In the genomic region with DNA sequence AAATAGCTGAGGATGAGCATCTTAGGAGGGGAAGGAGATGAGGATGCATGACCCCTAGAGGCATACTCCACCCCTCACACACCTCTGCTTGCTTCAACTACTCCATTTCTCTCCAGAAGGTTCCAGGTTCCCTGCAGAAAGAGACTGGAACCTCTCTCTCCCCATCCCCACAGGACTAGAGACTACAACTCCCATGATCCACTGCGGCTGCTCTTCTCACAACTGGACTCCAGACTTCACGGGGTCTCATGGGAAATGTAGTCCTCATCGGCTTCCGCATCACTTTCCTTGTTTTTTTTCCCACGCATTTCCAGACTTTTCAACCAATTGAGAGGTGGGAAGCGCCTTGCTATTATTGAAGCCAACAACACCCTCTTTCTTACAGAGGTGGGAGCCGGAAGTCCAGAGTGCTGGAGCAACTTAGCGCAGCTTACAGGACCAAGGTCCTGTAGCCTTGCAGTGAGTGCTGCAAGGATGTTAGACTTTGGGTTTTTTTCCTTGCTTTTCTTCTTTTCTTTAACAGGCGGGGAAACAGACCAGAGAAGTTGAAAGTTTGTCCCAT, we compare ENCODE assay signal across 8 cellular contexts. TPM values are rescaled to one million over a fixed set of nuclear protein-coding genes. Genes with fewer than 3 reads are reported as not detected.
DNase-seq lines count a peak whose midpoint lies in the region; ATAC-seq and TF ChIP-seq lines count a peak whose summit lies in the region.

No MANE protein-coding gene starts in this region.

- peaks cover 26 to 40% (median 39%) of the 10 kb centered on the region in 3 donors for H3K4me1 Mint-ChIP-seq in T-cell

- POLR2A ChIA-PET in T-cell (lab: Charles Lee), result no interaction called here

- peaks cover 60 to 67% of the 10 kb centered on the region in 2 donors for H3K27me3 Mint-ChIP-seq in T-cell

- 3% methylated on average over 9 of the region's 9 CpGs for WGBS in urinary bladder

- no peaks in the 10 kb centered on the region for H3K36me3 Mint-ChIP-seq in T-cell

- ATAC-seq in T-cell (replicated peaks in 1 of 4) (peak; percentile 84 to 90 (median 88)), left cardiac atrium (peak; percentile 79 to 86)

- peaks cover 0 to 5% (median 0%) of the 10 kb centered on the region in 3 donors for H3K9me3 Mint-ChIP-seq in T-cell

- no peak overlapping the region for H3K27ac ChIP-seq in urinary bladder (ENCODE audit: low read depth)

- peak overlapping the region; percentile 6 for H3K4me3 ChIP-seq in urinary bladder (ENCODE audit: low read depth, low read length)

- no peak for TF ChIP-seq CTCF in GM13977 (IDR thresholded peaks at IDR 0.05; ENCODE audit: extremely low read depth, insufficient read depth, missing control alignments)

- CTCF ChIA-PET in T-cell (lab: Charles Lee), result interaction anchor here (0.6 kb wide), 3 partner anchors 40 to 1608 kb away, joined by 3 read pairs; no protein-coding TSS in a partner anchor

- H3K4me3 Mint-ChIP-seq in T-cell, result peak overlapping the region; percentile 63 to 75 (median 72)

- peak; percentile 87 for DNase-seq in DMS 273 (lab: John Stamatoyannopoulos, UW; ENCODE audit: unreplicated experiment)
- peak; percentile 96 for DNase-seq in M059J (ENCODE audit: low read depth)
- peak; percentile 34 to 77 (median 58) for DNase-seq in T-cell
- peak in 52 of 56 donors; percentile 5 to 91 (median 65) for DNase-seq in amygdala (lab: John Stamatoyannopoulos, UW)
- DNase-seq in left cardiac atrium, result peak; percentile 88
- peak; percentile 55 to 96 (median 82) for DNase-seq in posterior cingulate gyrus
- no peak for DNase-seq in GM13977 (ENCODE audit: low spot score)

- no peaks in the 10 kb centered on the region for H3K36me3 ChIP-seq in urinary bladder (ENCODE audit: insufficient read depth)

- peak overlapping the region in 1 of 2 donors; percentile 36 for H3K27ac Mint-ChIP-seq in T-cell

- no peaks in the 10 kb centered on the region for H3K4me1 ChIP-seq in urinary bladder (ENCODE audit: insufficient read depth)

- intact Hi-C loops in left cardiac atrium (cut with DNase I) (no loop called here), posterior cingulate gyrus (cut with DNase I) (loop anchor here (1.0 kb wide), 1 partner anchor 69 kb away; no protein-coding TSS in a partner anchor)

- in situ Hi-C loops in GM13977 (cut with MboI; ENCODE audit: low pct_unique_long_range_greater_than_20kb, low sequenced_read_pairs, unreplicated experiment), result no loop called here

RNA-seq across cellular contexts. Expression of a gene that starts 13.9 kb away (rescaled TPM):
- total RNA-seq in M059J (2014; rRNA removed; shearing (Covaris generic)), result 0.07 and 0.12 TPM in 2 replicates
- total RNA-seq in T-cell (not detected), left cardiac atrium (under 1 TPM in 1 of 2 donors, not detected in 1; 0.21 TPM), urinary bladder (1.3 TPM)
- not detected for polyA plus RNA-seq in urinary bladder

RNA-seq across cellular contexts. Expression of a gene that starts 14.8 kb away (rescaled TPM):
- 0.15 TPM in 1 of 2 replicates, not detected in the other for total RNA-seq in M059J (2014; rRNA removed; shearing (Covaris generic))
- total RNA-seq in T-cell (under 1 TPM in 1 of 5 donors, not detected in 4; 0.03 TPM), left cardiac atrium (under 1 TPM; 0.06 to 0.29 TPM), urinary bladder (0.11 TPM)
- polyA plus RNA-seq in urinary bladder, result 0.08 TPM
